ENCODE assay signal across 32 cellular contexts in the genomic region with DNA sequence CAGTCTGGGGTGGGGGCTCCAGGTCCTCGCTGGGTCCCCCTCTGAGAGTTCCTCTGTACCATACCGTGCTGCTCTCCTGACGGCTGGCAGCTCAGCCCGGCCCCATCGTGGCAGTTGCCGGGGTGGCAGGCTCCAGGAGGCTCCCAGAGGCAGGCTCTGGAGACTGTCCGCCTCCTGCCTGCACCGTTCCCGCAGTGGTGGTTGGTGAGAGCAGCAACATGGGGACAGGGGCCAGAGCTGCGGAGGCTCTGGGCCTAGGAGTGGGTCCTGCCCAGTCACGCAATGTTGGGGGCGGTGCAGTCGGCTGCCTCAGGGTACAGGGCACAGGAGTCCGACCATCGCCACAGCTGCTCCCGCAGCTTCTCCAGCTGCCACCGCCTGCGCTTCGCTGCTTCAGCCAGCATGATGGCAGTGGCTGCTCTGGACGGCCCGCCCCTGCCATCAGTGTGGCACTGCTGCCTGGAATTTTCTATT.
DNase-seq lines count a peak whose midpoint lies in the region; ATAC-seq, FAIRE-seq and TF ChIP-seq lines count a peak whose summit lies in the region.
"Had no signal": no experiment of that assay in that cellular context is flagged by ENCODE, and none has a peak within 500 bp of the region (broad histone marks: within the 10 kb centered on the region; RNA-seq: fewer than 3 reads in every experiment).

No MANE protein-coding gene starts in this region.

- peaks cover 8% of the 10 kb centered on the region for H3K36me3 Mint-ChIP-seq in natural killer cell treated with Interleukin-12 subunit alpha and Interleukin-12 subunit beta and Interleukin-15 and Interleukin-18, amount 100 ng/mL, for 72 hours
- no peaks in the 10 kb centered on the region for H3K36me3 Mint-ChIP-seq in natural killer cell
- H3K36me3 Mint-ChIP-seq: IgD-negative memory B cell, naive B cell had no signal

- intact Hi-C loops in natural killer cell (cut with micrococcal nuclease) (no loop called here), kidney (cut with DNase I) (no loop called here)

- TF ChIP-seq CTCF in natural killer cell (IDR thresholded peaks at IDR 0.05), result no peak
- no peak for TF ChIP-seq CTCF in kidney (IDR thresholded peaks at IDR 0.05; ENCODE audit: borderline replicate concordance, extremely low read depth, insufficient read depth)

- H3K27ac Mint-ChIP-seq in natural killer cell treated with Interleukin-12 subunit alpha and Interleukin-12 subunit beta and Interleukin-15 and Interleukin-18, amount 100 ng/mL, for 72 hours, result no peak overlapping the region
- H3K27ac Mint-ChIP-seq in natural killer cell, result no peak overlapping the region
- H3K27ac Mint-ChIP-seq: activated naive CD8-positive, alpha-beta T cell treated with anti-CD3 and anti-CD28 coated beads for 36 hours; activated T-cell treated with anti-CD3 and anti-CD28 coated beads, Interleukin-2, amount 50 U/mL, for 24 hours; effector memory CD8-positive, alpha-beta T cell; IgD-negative memory B cell; naive B cell; progenitor cell of endocrine pancreas had no signal

- H3K9me3 ChIP-seq in kidney (ENCODE audit: control insufficient read depth in 1 of 2, low read length in 2 of 2), result no peaks in the 10 kb centered on the region

- no peak overlapping the region for H3K4me3 ChIP-seq in kidney (ENCODE audit: low read length in 2 of 2)
- H3K4me3 ChIP-seq: tibial nerve had no signal

- peak; percentile 20 to 32 for ATAC-seq in natural killer cell treated with Interleukin-12 subunit alpha and Interleukin-12 subunit beta and Interleukin-15 and Interleukin-18, amount 100 ng/mL, for 72 hours
- ATAC-seq in natural killer cell, result no peak
- no peak for ATAC-seq in GM21360 (IDR thresholded peaks at IDR 0.05; ENCODE audit: unreplicated experiment)
- ATAC-seq in HG03135 (IDR thresholded peaks at IDR 0.05; ENCODE audit: unreplicated experiment), result no peak
- ATAC-seq: effector memory CD8-positive, alpha-beta T cell had no signal

- no peaks in the 10 kb centered on the region for H3K36me3 ChIP-seq in kidney (ENCODE audit: control insufficient read depth in 1 of 2, insufficient read depth in 2 of 2, low read length in 2 of 2)
- H3K36me3 ChIP-seq: tibial nerve, WERI-Rb-1 had no signal

- DNase-seq in natural killer cell treated with Interleukin-12 subunit alpha and Interleukin-12 subunit beta and Interleukin-15 and Interleukin-18, amount 100 ng/mL, for 72 hours (ENCODE audit: low spot score), result no peak
- DNase-seq in natural killer cell (no peak), SHP77 treated with DMSO at 0.1 percent for 48 hours (lab: John Stamatoyannopoulos, UW) (peak; percentile 14), kidney (peak; percentile 73)
- no peak for DNase-seq in effector CD8-positive, alpha-beta T cell (lab: John Stamatoyannopoulos, UW)
- DNase-seq: activated CD4-positive, alpha-beta T cell treated with anti-CD3 and anti-CD28 coated beads for 48 hours; activated effector memory CD4-positive, alpha-beta T cell treated with anti-CD3 and anti-CD28 coated beads, Interleukin-2, amount 50 U/mL, for 16 hours; activated naive CD8-positive, alpha-beta T cell treated with anti-CD3 and anti-CD28 coated beads for 36 hours; activated T-cell treated with anti-CD3 and anti-CD28 coated beads, Interleukin-2, amount 50 U/mL, for 24 hours; anterior cingulate cortex; cortex of kidney; DMS 273 treated with DMSO at 0.1 percent for 48 hours; effector memory CD8-positive, alpha-beta T cell; erythroblast; midbrain; naive B cell; NCI-H187; NCI-H524 treated with DMSO at 0.1 percent for 48 hours; NK-92 treated with Interleukin-12 subunit alpha and Interleukin-12 subunit beta, amount 100 ng/mL, for 24 hours; nucleus accumbens; SIG-M5; stimulated activated CD4-positive, alpha-beta T cell treated with anti-CD3 and anti-CD28 coated beads, Interleukin-4, amount 100 ng/mL, for 24 hours; T-helper 9 cell; WERI-Rb-1 had no signal

- no peaks in the 10 kb centered on the region for H3K4me1 ChIP-seq in kidney (ENCODE audit: control insufficient read depth in 1 of 2, insufficient read depth in 1 of 2, low read depth in 1 of 2, low read length in 2 of 2)
- H3K4me1 ChIP-seq: tibial nerve had no signal

- H3K4me3 Mint-ChIP-seq in natural killer cell treated with Interleukin-12 subunit alpha and Interleukin-12 subunit beta and Interleukin-15 and Interleukin-18, amount 100 ng/mL, for 72 hours, result no peak overlapping the region
- no peak overlapping the region for H3K4me3 Mint-ChIP-seq in natural killer cell
- H3K4me3 Mint-ChIP-seq: activated naive CD8-positive, alpha-beta T cell treated with anti-CD3 and anti-CD28 coated beads for 36 hours; activated T-cell treated with anti-CD3 and anti-CD28 coated beads, Interleukin-2, amount 50 U/mL, for 24 hours; effector memory CD8-positive, alpha-beta T cell; IgD-negative memory B cell; naive B cell had no signal

- H3K9me3 Mint-ChIP-seq in natural killer cell treated with Interleukin-12 subunit alpha and Interleukin-12 subunit beta and Interleukin-15 and Interleukin-18, amount 100 ng/mL, for 72 hours, result no peaks in the 10 kb centered on the region
- peaks cover 0 to 2% of the 10 kb centered on the region in 2 donors for H3K9me3 Mint-ChIP-seq in natural killer cell

- H3K9ac ChIP-seq in kidney (ENCODE audit: low read length in 2 of 2), result no peak overlapping the region

- no peak for FAIRE-seq in kidney (lab: Jason Lieb, UNC)
- FAIRE-seq: bronchial epithelial cell, GM12892, islet of Langerhans had no signal

- H3K4me1 Mint-ChIP-seq in natural killer cell treated with Interleukin-12 subunit alpha and Interleukin-12 subunit beta and Interleukin-15 and Interleukin-18, amount 100 ng/mL, for 72 hours (ENCODE audit: low read depth in 2 of 2), result no peaks in the 10 kb centered on the region
- H3K4me1 Mint-ChIP-seq in natural killer cell, result no peaks in the 10 kb centered on the region
- H3K4me1 Mint-ChIP-seq: IgD-negative memory B cell, naive B cell had no signal

- H3K27me3 Mint-ChIP-seq in natural killer cell treated with Interleukin-12 subunit alpha and Interleukin-12 subunit beta and Interleukin-15 and Interleukin-18, amount 100 ng/mL, for 72 hours, result peaks cover 0 to 23% of the 10 kb centered on the region in 2 donors
- no peaks in the 10 kb centered on the region for H3K27me3 Mint-ChIP-seq in natural killer cell (ENCODE audit: low read depth in 2 of 2)
- H3K27me3 Mint-ChIP-seq: activated naive CD8-positive, alpha-beta T cell treated with anti-CD3 and anti-CD28 coated beads for 36 hours; naive B cell; progenitor cell of endocrine pancreas had no signal

- no peak overlapping the region for H3K27ac ChIP-seq in kidney (ENCODE audit: low read depth in 2 of 2, low read length in 2 of 2)
- H3K27ac ChIP-seq: tibial nerve, WERI-Rb-1 had no signal

Comparison
In these comparisons a context has a peak if more than half of its experiments do, and no peak if none do; other contexts are left out.
1. ATAC-seq: peak in natural killer cell treated with Interleukin-12 subunit alpha and Interleukin-12 subunit beta and Interleukin-15 and Interleukin-18, amount 100 ng/mL, for 72 hours (2 of 2); none in natural killer cell (0 of 3), GM21360 (single experiment) and HG03135 (single experiment).
2. DNase-seq: peak in SHP77 treated with DMSO at 0.1 percent for 48 hours (single experiment) and kidney (single experiment); none in natural killer cell treated with Interleukin-12 subunit alpha and Interleukin-12 subunit beta and Interleukin-15 and Interleukin-18, amount 100 ng/mL, for 72 hours (single experiment), natural killer cell (single experiment) and effector CD8-positive, alpha-beta T cell (single experiment).